In the genomic region with DNA sequence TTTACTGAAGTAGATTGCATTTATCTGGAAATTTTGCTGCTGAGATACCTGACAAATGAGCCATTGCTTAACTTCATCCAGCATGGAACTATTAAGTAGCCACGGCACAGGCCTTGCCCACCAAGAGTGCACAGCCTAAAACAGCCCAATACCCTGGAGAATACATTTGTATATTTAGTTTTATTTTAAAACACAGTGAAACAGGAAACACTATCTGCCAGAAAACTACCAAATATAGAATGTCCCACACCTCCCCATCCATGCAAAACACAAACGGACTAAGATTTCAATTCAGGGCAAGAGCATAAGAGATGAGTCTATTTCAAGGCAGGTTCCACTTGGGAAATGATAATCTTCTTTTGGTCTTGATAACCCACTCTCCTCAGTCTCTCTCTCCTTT, we compare ENCODE assay signal across 9 cellular contexts. TPM values are rescaled to one million over a fixed set of nuclear protein-coding genes. Genes with fewer than 3 reads are reported as not detected.
DNase-seq lines count a peak whose midpoint lies in the region; ATAC-seq and TF ChIP-seq lines count a peak whose summit lies in the region.
"Had no signal": no experiment of that assay in that cellular context is flagged by ENCODE, and none has a peak within 500 bp of the region (broad histone marks: within the 10 kb centered on the region; RNA-seq: fewer than 3 reads in every experiment).

No MANE protein-coding gene starts in this region.

- H3K9me3 Mint-ChIP-seq in T-helper 1 cell treated with Interleukin-12 subunit alpha and Interleukin-12 subunit beta and Interleukin-4 antibody, amounts not matched to agents 30 μg/mL and 1 μg/mL, for 36 hours, result no peaks in the 10 kb centered on the region
- H3K9me3 Mint-ChIP-seq in stimulated activated naive CD8-positive, alpha-beta T cell treated with anti-CD3 and anti-CD28 coated beads, Interleukin-15, amount 100 ng/mL, for 72 hours, result no peaks in the 10 kb centered on the region

- peaks cover 4% of the 10 kb centered on the region for H3K27me3 Mint-ChIP-seq in T-helper 1 cell treated with Interleukin-12 subunit alpha and Interleukin-12 subunit beta and Interleukin-4 antibody, amounts not matched to agents 30 μg/mL and 1 μg/mL, for 36 hours (ENCODE audit: low read depth)
- H3K27me3 Mint-ChIP-seq in stimulated activated naive CD8-positive, alpha-beta T cell treated with anti-CD3 and anti-CD28 coated beads, Interleukin-15, amount 100 ng/mL, for 72 hours, result no peaks in the 10 kb centered on the region

- H3K4me1 Mint-ChIP-seq in T-helper 1 cell treated with Interleukin-12 subunit alpha and Interleukin-12 subunit beta and Interleukin-4 antibody, amounts not matched to agents 30 μg/mL and 1 μg/mL, for 36 hours (ENCODE audit: low read depth), result peaks cover 72% of the 10 kb centered on the region
- H3K4me1 Mint-ChIP-seq in stimulated activated naive CD8-positive, alpha-beta T cell treated with anti-CD3 and anti-CD28 coated beads, Interleukin-15, amount 100 ng/mL, for 72 hours, result peaks cover 83% of the 10 kb centered on the region

- peak overlapping the region; percentile 91 for H3K27ac Mint-ChIP-seq in T-helper 1 cell treated with Interleukin-12 subunit alpha and Interleukin-12 subunit beta and Interleukin-4 antibody, amounts not matched to agents 30 μg/mL and 1 μg/mL, for 36 hours
- peak overlapping the region; percentile 56 to 96 for H3K27ac Mint-ChIP-seq in stimulated activated naive CD8-positive, alpha-beta T cell treated with anti-CD3 and anti-CD28 coated beads, Interleukin-15, amount 100 ng/mL, for 72 hours

- H3K4me3 ChIP-seq in fibroblast of the aortic adventitia (ENCODE audit: low read depth, low read length), result no peak overlapping the region

- in situ Hi-C loops in G401 (cut with HindIII; ENCODE audit: low sequenced_read_pairs), result no loop called here

- peak overlapping the region; percentile 72 for H3K4me3 Mint-ChIP-seq in T-helper 1 cell treated with Interleukin-12 subunit alpha and Interleukin-12 subunit beta and Interleukin-4 antibody, amounts not matched to agents 30 μg/mL and 1 μg/mL, for 36 hours
- peak overlapping the region in 1 of 2 donors; percentile 89 for H3K4me3 Mint-ChIP-seq in stimulated activated naive CD8-positive, alpha-beta T cell treated with anti-CD3 and anti-CD28 coated beads, Interleukin-15, amount 100 ng/mL, for 72 hours

- no peak for ATAC-seq in stimulated activated naive CD8-positive, alpha-beta T cell treated with anti-CD3 and anti-CD28 coated beads, Interleukin-15, amount 100 ng/mL, for 72 hours
- no peak for ATAC-seq in GM21825 (IDR thresholded peaks at IDR 0.05; ENCODE audit: unreplicated experiment)

- H3K27ac ChIP-seq in VCaP, result peak overlapping the region; percentile 79

- DNase-seq in T-helper 1 cell (no peak), fibroblast of the aortic adventitia (ENCODE audit: low read depth) (peak; percentile 42), G401 (ENCODE audit: low spot score) (no peak), RPMI8226 (no peak)
- DNase-seq in stimulated activated naive CD8-positive, alpha-beta T cell treated with anti-CD3 and anti-CD28 coated beads, Interleukin-15, amount 100 ng/mL, for 72 hours, result no peak
- DNase-seq: NCI-H446 treated with DMSO at 0.1 percent for 48 hours had no signal

- TF ChIP-seq CTCF in VCaP (conservative IDR thresholded peaks at IDR 0.05) (no peak), fibroblast of the aortic adventitia (IDR thresholded peaks at IDR 0.05; ENCODE audit: insufficient read depth, low read length) (no peak)

- H3K36me3 Mint-ChIP-seq in T-helper 1 cell treated with Interleukin-12 subunit alpha and Interleukin-12 subunit beta and Interleukin-4 antibody, amounts not matched to agents 30 μg/mL and 1 μg/mL, for 36 hours (ENCODE audit: low read depth), result peaks cover 15% of the 10 kb centered on the region

RNA-seq across cellular contexts. Expression of gene MAML3, which starts 57.1 kb away (rescaled TPM):
- total RNA-seq in fibroblast of the aortic adventitia (ENCODE audit: low replicate concordance), result 3.1 and 4.6 TPM in 2 replicates
- not detected in 2 replicates for total RNA-seq in G401 (2014; rRNA removed; shearing (Covaris generic))
